19 cellular contexts compared by ENCODE assay signal in the genomic region with DNA sequence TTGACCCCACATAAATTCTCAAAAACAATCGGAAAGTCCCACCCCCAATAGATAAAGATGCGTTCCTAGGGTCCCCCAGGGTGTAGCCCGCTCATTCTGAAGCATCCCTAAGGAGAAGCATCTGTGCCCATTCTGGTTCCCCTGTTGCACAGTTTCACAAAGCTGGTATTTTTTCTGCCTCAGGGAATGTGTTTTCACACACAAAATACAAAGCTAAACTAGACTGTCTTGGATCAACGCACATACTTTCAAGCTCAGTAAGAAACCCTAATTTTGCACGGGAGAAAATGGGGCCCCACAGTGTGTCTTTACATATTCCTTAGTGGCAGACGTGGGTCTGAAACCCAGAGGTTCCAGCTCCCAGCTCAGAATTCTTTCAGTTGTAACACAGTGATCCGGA. TPM values are rescaled to one million over a fixed set of nuclear protein-coding genes. Genes with fewer than 3 reads are reported as not detected.
DNase-seq lines count a peak whose midpoint lies in the region; ATAC-seq and TF ChIP-seq lines count a peak whose summit lies in the region.
"Had no signal": no experiment of that assay in that cellular context is flagged by ENCODE, and none has a peak within 500 bp of the region (broad histone marks: within the 10 kb centered on the region; RNA-seq: fewer than 3 reads in every experiment).

No MANE protein-coding gene starts in this region.

- H3K9me3 Mint-ChIP-seq in CD4-positive, alpha-beta T cell, result no peaks in the 10 kb centered on the region
- no peaks in the 10 kb centered on the region for H3K9me3 Mint-ChIP-seq in CD8-positive, alpha-beta memory T cell
- H3K9me3 Mint-ChIP-seq in activated naive CD8-positive, alpha-beta T cell treated with anti-CD3 and anti-CD28 coated beads, Interleukin-2, amount 50 U/mL, for 24 hours, result no peaks in the 10 kb centered on the region
- peaks cover 9% of the 10 kb centered on the region for H3K9me3 Mint-ChIP-seq in nephron progenitor cell

- no peak overlapping the region for H3K27ac Mint-ChIP-seq in CD4-positive, alpha-beta T cell
- H3K27ac Mint-ChIP-seq in CD8-positive, alpha-beta memory T cell, result no peak overlapping the region
- no peak overlapping the region for H3K27ac Mint-ChIP-seq in activated naive CD8-positive, alpha-beta T cell treated with anti-CD3 and anti-CD28 coated beads, Interleukin-2, amount 50 U/mL, for 24 hours
- H3K27ac Mint-ChIP-seq in nephron progenitor cell, result no peak overlapping the region

- intact Hi-C loops in CD4-positive, alpha-beta T cell (cut with DNase I, micrococcal nuclease), result no loop called here

- no peaks in the 10 kb centered on the region for H3K4me1 ChIP-seq in CD8-positive, alpha-beta memory T cell (ENCODE audit: insufficient read depth, low read length)
- H3K4me1 ChIP-seq: parathyroid adenoma had no signal

- no peaks in the 10 kb centered on the region for H3K36me3 ChIP-seq in CD8-positive, alpha-beta memory T cell (ENCODE audit: insufficient read depth, low read length)
- H3K36me3 ChIP-seq: brain microvascular endothelial cell, MG63 had no signal

- H3K27me3 ChIP-seq in CD4-positive, alpha-beta T cell (ENCODE audit: control insufficient read depth, insufficient read depth, low read length), result peaks cover 25% of the 10 kb centered on the region
- peaks cover 7% of the 10 kb centered on the region for H3K27me3 ChIP-seq in CD8-positive, alpha-beta memory T cell (ENCODE audit: insufficient read depth, low read length, poor library complexity, severe bottlenecking)

- H3K4me3 Mint-ChIP-seq in CD4-positive, alpha-beta T cell, result peak overlapping the region; percentile 50
- H3K4me3 Mint-ChIP-seq in CD8-positive, alpha-beta memory T cell, result peak overlapping the region in 6 of 7 donors; percentile 36 to 67 (median 53)
- H3K4me3 Mint-ChIP-seq in activated naive CD8-positive, alpha-beta T cell treated with anti-CD3 and anti-CD28 coated beads, Interleukin-2, amount 50 U/mL, for 24 hours, result peak overlapping the region; percentile 9
- peak overlapping the region; percentile 4 for H3K4me3 Mint-ChIP-seq in nephron progenitor cell

- DNase-seq in CD4-positive, alpha-beta T cell, result no peak
- no peak for DNase-seq in CD8-positive, alpha-beta memory T cell
- no peak for DNase-seq in activated naive CD8-positive, alpha-beta T cell treated with anti-CD3 and anti-CD28 coated beads, Interleukin-2, amount 50 U/mL, for 24 hours
- DNase-seq in nephron progenitor cell (no peak), HPDE6-E6E7 (ENCODE audit: extremely low spot score) (no peak)
- DNase-seq: activated CD8-positive, alpha-beta memory T cell treated with anti-CD3 and anti-CD28 coated beads for 24 hours; brain microvascular endothelial cell; DND-41; HCEC 1CT; kidney glomerular epithelial cell; MG63; NCI-H2171; NCI-H526 treated with DMSO at 0.1 percent for 48 hours had no signal

- no peak overlapping the region for H3K4me3 ChIP-seq in CD8-positive, alpha-beta memory T cell (ENCODE audit: low read length)
- H3K4me3 ChIP-seq: MG63 had no signal

- CTCF ChIA-PET in CD4-positive, alpha-beta T cell (lab: Charles Lee), result no interaction called here
- CTCF ChIA-PET in CD8-positive, alpha-beta memory T cell (lab: Charles Lee), result no interaction called here

- no peak for TF ChIP-seq CTCF in CD4-positive, alpha-beta T cell (IDR thresholded peaks at IDR 0.05)
- no peak for TF ChIP-seq CTCF in nephron progenitor cell (IDR thresholded peaks at IDR 0.05)

- no peak for ATAC-seq in CD4-positive, alpha-beta T cell (ENCODE audit: poor library complexity)
- no peak for ATAC-seq in activated naive CD8-positive, alpha-beta T cell treated with anti-CD3 and anti-CD28 coated beads, Interleukin-2, amount 50 U/mL, for 24 hours
- ATAC-seq in SK-N-SH treated with all-trans-retinoic acid at 6 μM for 48 hours (no peak), HG02623 (IDR thresholded peaks at IDR 0.05; ENCODE audit: unreplicated experiment) (no peak)
- ATAC-seq: activated CD4-positive, CD25-positive, alpha-beta regulatory T cell treated with anti-CD3 and anti-CD28 coated beads, Interleukin-2, amount 50 U/mL, for 24 hours had no signal

- POLR2A ChIA-PET in CD4-positive, alpha-beta T cell (lab: Charles Lee), result no interaction called here
- POLR2A ChIA-PET in CD8-positive, alpha-beta memory T cell (lab: Charles Lee), result no interaction called here

- peaks cover 49% of the 10 kb centered on the region for H3K27me3 Mint-ChIP-seq in CD4-positive, alpha-beta T cell
- peaks cover 21 to 44% of the 10 kb centered on the region in 2 donors for H3K27me3 Mint-ChIP-seq in CD8-positive, alpha-beta memory T cell
- H3K27me3 Mint-ChIP-seq in activated naive CD8-positive, alpha-beta T cell treated with anti-CD3 and anti-CD28 coated beads, Interleukin-2, amount 50 U/mL, for 24 hours, result peaks cover 36% of the 10 kb centered on the region
- H3K27me3 Mint-ChIP-seq in nephron progenitor cell (ENCODE audit: low read depth, poor library complexity), result peaks cover 62% of the 10 kb centered on the region

- no peaks in the 10 kb centered on the region for H3K9me3 ChIP-seq in CD4-positive, alpha-beta T cell (ENCODE audit: control insufficient read depth, low read length)
- H3K9me3 ChIP-seq in CD8-positive, alpha-beta memory T cell (ENCODE audit: low read length), result no peaks in the 10 kb centered on the region
- H3K9me3 ChIP-seq: MG63 had no signal

- H3K36me3 Mint-ChIP-seq in CD4-positive, alpha-beta T cell (ENCODE audit: low read depth), result no peaks in the 10 kb centered on the region
- no peaks in the 10 kb centered on the region for H3K36me3 Mint-ChIP-seq in CD8-positive, alpha-beta memory T cell
- peaks cover 2% of the 10 kb centered on the region for H3K36me3 Mint-ChIP-seq in activated naive CD8-positive, alpha-beta T cell treated with anti-CD3 and anti-CD28 coated beads, Interleukin-2, amount 50 U/mL, for 24 hours (ENCODE audit: low read depth)
- no peaks in the 10 kb centered on the region for H3K36me3 Mint-ChIP-seq in nephron progenitor cell (ENCODE audit: low read depth)

- H3K4me1 Mint-ChIP-seq in CD4-positive, alpha-beta T cell (ENCODE audit: low read depth), result peaks cover 18% of the 10 kb centered on the region
- peaks cover 17 to 25% (median 17%) of the 10 kb centered on the region in 3 donors for H3K4me1 Mint-ChIP-seq in CD8-positive, alpha-beta memory T cell
- H3K4me1 Mint-ChIP-seq in activated naive CD8-positive, alpha-beta T cell treated with anti-CD3 and anti-CD28 coated beads, Interleukin-2, amount 50 U/mL, for 24 hours, result peaks cover 18% of the 10 kb centered on the region
- peaks cover 11% of the 10 kb centered on the region for H3K4me1 Mint-ChIP-seq in nephron progenitor cell

- no peak overlapping the region for H3K27ac ChIP-seq in CD4-positive, alpha-beta T cell (ENCODE audit: low read depth, low read length)
- no peak overlapping the region for H3K27ac ChIP-seq in CD8-positive, alpha-beta memory T cell (ENCODE audit: low read depth, low read length)
- H3K27ac ChIP-seq: brain microvascular endothelial cell, parathyroid adenoma had no signal

TF ChIP-seq in SK-N-SH treated with all-trans-retinoic acid at 6 μM for 48 hours, 23 proteins besides CTCF, POLR2A, EP300 and RAD21:
- TF ChIP-seq ZNF70 (CRISPR knock-in tag; IDR thresholded peaks at IDR 0.05), result no peak
- TF ChIP-seq SNAI2 (CRISPR knock-in tag; IDR thresholded peaks at IDR 0.05), result no peak
- TF ChIP-seq CSDC2 (CRISPR knock-in tag; IDR thresholded peaks at IDR 0.05), result no peak
- TF ChIP-seq BACH2 (CRISPR knock-in tag; IDR thresholded peaks at IDR 0.05; ENCODE audit: borderline replicate concordance), result no peak
- TF ChIP-seq GLIS3 (CRISPR knock-in tag; IDR thresholded peaks at IDR 0.05), result no peak
- TF ChIP-seq ZNF565 (CRISPR knock-in tag; conservative IDR thresholded peaks at IDR 0.05; ENCODE audit: low read depth), result no peak
- no peak for TF ChIP-seq OSR1 (CRISPR knock-in tag; IDR thresholded peaks at IDR 0.05)
- TF ChIP-seq TOX (CRISPR knock-in tag; IDR thresholded peaks at IDR 0.05; ENCODE audit: borderline replicate concordance), result no peak
- TF ChIP-seq ZC3H10 (CRISPR knock-in tag; IDR thresholded peaks at IDR 0.05), result no peak
- no peak for TF ChIP-seq ESRRG (CRISPR knock-in tag; IDR thresholded peaks at IDR 0.05)

RNA-seq across cellular contexts. Expression of gene FOXQ1, which starts 6.1 kb away (rescaled TPM):
- total RNA-seq in CD4-positive, alpha-beta T cell, result not detected
- total RNA-seq in CD8-positive, alpha-beta memory T cell, result not detected
- not detected for polyA plus RNA-seq in CD8-positive, alpha-beta memory T cell
- total RNA-seq: glomerular endothelial cell, lung microvascular endothelial cell had no signal
